Comparison of ENCODE assay signal across 1 cellular context in the genomic region with DNA sequence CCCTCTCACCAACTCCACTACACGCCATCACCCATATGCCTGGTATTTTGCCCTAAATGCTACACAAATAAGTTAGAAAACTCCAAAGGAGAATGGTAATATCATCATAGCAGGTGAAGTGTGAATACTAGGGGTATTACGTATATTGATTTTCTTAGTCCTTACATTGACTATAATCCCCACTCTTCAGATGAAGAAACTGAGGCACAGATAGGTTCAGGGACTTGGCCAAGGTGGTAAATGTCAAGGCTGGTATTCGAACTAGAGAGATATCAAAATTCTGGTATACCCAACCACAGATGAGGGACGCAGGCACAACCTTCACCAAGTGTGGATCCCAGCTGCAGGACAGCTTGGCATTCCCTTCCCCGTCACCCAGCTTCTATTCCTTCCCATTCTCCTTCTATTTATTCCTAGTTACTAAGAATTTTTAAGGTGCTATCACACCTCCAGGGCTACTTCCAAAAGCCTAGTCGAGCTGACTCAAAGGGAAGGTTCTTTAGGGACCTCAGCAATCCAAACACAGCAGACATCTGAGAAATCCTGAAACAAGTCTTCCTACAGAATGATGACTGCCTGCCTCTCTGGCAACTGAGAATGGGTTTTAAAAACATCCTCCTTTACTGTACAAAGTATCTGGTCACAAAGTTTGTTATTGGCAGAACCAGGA.
TF ChIP-seq lines count a peak whose summit lies in the region.

No MANE protein-coding gene starts in this region.

TF ChIP-seq in SK-N-SH, 30 proteins besides CTCF, POLR2A, EP300 and RAD21 (continued from another document):
- TF ChIP-seq CHD2 (IDR thresholded peaks at IDR 0.05; ENCODE audit: low read length, partially characterized antibody) (no peak), ELF1 (IDR thresholded peaks at IDR 0.05) (no peak), FOXJ3 (CRISPR knock-in tag; IDR thresholded peaks at IDR 0.05) (no peak), TCF12 (IDR thresholded peaks at IDR 0.05) (no peak), TAF1 (IDR thresholded peaks at IDR 0.05; ENCODE audit: borderline replicate concordance, low read depth, low read length) (no peak)
TF ChIP-seq in SK-N-SH: peak in this region for 0.
